29 cellular contexts compared by ENCODE assay signal in genomic region chr9:32698706-32699277, GRCh38.
"Had no signal": no experiment of that assay in that cellular context is flagged by ENCODE, and none has a peak within 500 bp of the region (broad histone marks: within the 10 kb centered on the region; RNA-seq: fewer than 3 reads in every experiment).

No MANE protein-coding gene starts in this region.

- H3K36me3 ChIP-seq: adrenal gland, ascending aorta, left ventricle myocardium inferior, sigmoid colon, transverse colon, uterus had no signal

- H3K4me1 Mint-ChIP-seq: immature natural killer cell; stimulated activated naive B cell treated with anti-CD40 and anti-IgM and Interleukin-4, amounts not matched to agents 10 μg/mL and 1 μg/mL and 100 μg/mL, for 72 hours; WTC11 had no signal

- DNase-seq: activated CD4-positive, alpha-beta T cell treated with anti-CD3 and anti-CD28 coated beads, Interleukin-2, amount 50 U/mL, for 4 hours; activated CD8-positive, alpha-beta memory T cell treated with anti-CD3 and anti-CD28 coated beads, Interleukin-2, amount 50 U/mL, for 48 hours; activated naive CD4-positive, alpha-beta T cell; activated T-cell treated with anti-CD3 and anti-CD28 coated beads, Interleukin-2, amount 50 U/mL, for 4 hours; adrenal gland; cerebellar nuclear complex; cortex of kidney; glutamatergic neuron; immature natural killer cell; kidney glomerular epithelial cell; left ventricle myocardium inferior; midbrain; retina; sigmoid colon; stimulated activated CD4-positive, alpha-beta T cell treated with anti-CD3 and anti-CD28 coated beads, Interleukin-2, amount 100 ng/mL, for 48 hours; stimulated activated CD8-positive, alpha-beta memory T cell treated with anti-CD3 and anti-CD28 coated beads, Interleukin-4, amount 100 ng/mL, for 48 hours; stimulated activated naive B cell treated with anti-CD40 and anti-IgM and Interleukin-4, amounts not matched to agents 10 μg/mL and 1 μg/mL and 100 μg/mL, for 72 hours; T1000; transverse colon; uterus had no signal

- H3K27me3 ChIP-seq: adrenal gland, ascending aorta, hepatocyte, sigmoid colon, transverse colon, uterus had no signal

- FAIRE-seq: frontal cortex had no signal

- H3K27ac ChIP-seq: adrenal gland, ascending aorta, hepatocyte, left ventricle myocardium inferior, sigmoid colon, transverse colon, uterus had no signal

- H3K4me3 ChIP-seq: adrenal gland, ascending aorta, hepatocyte, left ventricle myocardium inferior, sigmoid colon, smooth muscle cell, transverse colon, uterus had no signal

- H3K9me3 Mint-ChIP-seq: activated T-cell treated with anti-CD3 and anti-CD28 coated beads, Interleukin-2, amount 50 U/mL, for 4 hours; activated T-helper 2 cell treated with anti-CD3 and anti-CD28 coated beads, Interferon-gamma antibody, Interleukin-2, Interleukin-4, amounts not matched to agents 10 μg/mL and 5 μg/mL and 100 μg/mL, durations not matched to agents 14 hours and 24 hours and 36 hours; natural killer cell treated with Interleukin-12 subunit alpha and Interleukin-12 subunit beta and Interleukin-15 and Interleukin-18, amount 100 ng/mL, for 72 hours; stimulated activated naive B cell treated with anti-CD40 and anti-IgM and Interleukin-4, amounts not matched to agents 10 μg/mL and 1 μg/mL and 100 μg/mL, for 72 hours had no signal

- H3K4me3 Mint-ChIP-seq: activated naive CD8-positive, alpha-beta T cell; activated T-cell treated with anti-CD3 and anti-CD28 coated beads, Interleukin-2, amount 50 U/mL, for 4 hours; immature natural killer cell; natural killer cell treated with Interleukin-12 subunit alpha and Interleukin-12 subunit beta and Interleukin-15 and Interleukin-18, amount 100 ng/mL, for 72 hours; stimulated activated naive B cell treated with anti-CD40 and anti-IgM and Interleukin-4, amounts not matched to agents 10 μg/mL and 1 μg/mL and 100 μg/mL, for 72 hours; WTC11 had no signal

- H3K27ac Mint-ChIP-seq: activated naive CD8-positive, alpha-beta T cell; activated T-helper 2 cell treated with anti-CD3 and anti-CD28 coated beads, Interferon-gamma antibody, Interleukin-2, Interleukin-4, amounts not matched to agents 10 μg/mL and 5 μg/mL and 100 μg/mL, durations not matched to agents 14 hours and 24 hours and 36 hours; immature natural killer cell; natural killer cell treated with Interleukin-12 subunit alpha and Interleukin-12 subunit beta and Interleukin-15 and Interleukin-18, amount 100 ng/mL, for 72 hours; progenitor cell of endocrine pancreas; stimulated activated naive B cell treated with anti-CD40 and anti-IgM and Interleukin-4, amounts not matched to agents 10 μg/mL and 1 μg/mL and 100 μg/mL, for 72 hours; WTC11 had no signal

- H3K4me1 ChIP-seq: adrenal gland, ascending aorta, left ventricle myocardium inferior, sigmoid colon, transverse colon, uterus had no signal

- H3K36me3 Mint-ChIP-seq: activated naive CD8-positive, alpha-beta T cell; immature natural killer cell; natural killer cell treated with Interleukin-12 subunit alpha and Interleukin-12 subunit beta and Interleukin-15 and Interleukin-18, amount 100 ng/mL, for 72 hours; stimulated activated naive B cell treated with anti-CD40 and anti-IgM and Interleukin-4, amounts not matched to agents 10 μg/mL and 1 μg/mL and 100 μg/mL, for 72 hours had no signal

- ATAC-seq: activated T-cell treated with anti-CD3 and anti-CD28 coated beads, Interleukin-2, amount 50 U/mL, for 4 hours; natural killer cell treated with Interleukin-12 subunit alpha and Interleukin-12 subunit beta and Interleukin-15 and Interleukin-18, amount 100 ng/mL, for 72 hours; stimulated activated naive B cell treated with anti-CD40 and anti-IgM and Interleukin-4, amounts not matched to agents 10 μg/mL and 1 μg/mL and 100 μg/mL, for 72 hours; WTC11 had no signal

- H3K9me3 ChIP-seq: adrenal gland, ascending aorta, sigmoid colon, transverse colon, uterus had no signal
